11 cellular contexts compared by ENCODE assay signal in the genomic region with DNA sequence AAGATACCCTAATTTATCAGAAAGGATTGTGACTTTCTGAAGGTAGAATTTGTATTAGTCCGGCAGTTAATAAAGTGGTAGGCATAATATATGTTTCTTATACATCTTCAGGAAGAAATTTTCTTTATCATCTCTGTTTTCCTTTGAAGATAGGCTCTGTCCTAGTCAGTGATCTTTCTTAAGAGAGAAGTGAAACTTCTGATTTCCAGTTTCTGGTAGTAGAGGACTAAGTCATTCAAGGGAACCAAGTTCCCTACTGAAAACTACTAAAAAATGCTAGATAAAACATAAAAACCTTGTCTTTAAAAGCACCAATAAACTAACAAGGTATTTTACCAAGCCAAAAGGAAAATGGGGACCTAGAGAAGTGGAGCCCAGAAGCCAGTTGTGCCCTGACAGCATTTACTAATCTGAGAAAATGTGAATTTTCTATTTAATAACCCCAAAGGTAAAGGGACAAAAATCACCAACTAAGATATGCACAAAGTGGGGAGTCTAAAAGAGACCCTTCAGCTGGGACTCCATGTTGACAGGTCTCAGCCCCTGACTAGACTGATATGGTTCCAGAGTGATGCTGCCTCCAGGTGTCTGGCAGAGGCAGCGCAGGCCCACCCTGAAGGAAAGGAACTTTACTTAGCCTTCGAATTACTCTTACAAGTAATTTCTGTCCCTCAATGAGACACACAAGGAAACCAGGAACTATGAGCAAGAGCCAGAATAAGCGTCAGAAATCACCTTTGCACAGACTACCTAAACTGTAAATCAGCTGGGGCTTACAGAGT.
DNase-seq lines count a peak whose midpoint lies in the region; ATAC-seq and TF ChIP-seq lines count a peak whose summit lies in the region.
"Had no signal": no experiment of that assay in that cellular context is flagged by ENCODE, and none has a peak within 500 bp of the region (broad histone marks: within the 10 kb centered on the region; RNA-seq: fewer than 3 reads in every experiment).

No MANE protein-coding gene starts in this region.

- peaks cover 8 to 12% (median 12%) of the 10 kb centered on the region in 3 donors for H3K4me1 Mint-ChIP-seq in naive B cell

- peaks cover 10 to 16% of the 10 kb centered on the region in 2 donors for H3K36me3 Mint-ChIP-seq in naive B cell

- no peaks in the 10 kb centered on the region for H3K9me3 Mint-ChIP-seq in naive B cell

- peak; percentile 55 to 63 for ATAC-seq in naive B cell (ENCODE audit: low read depth in 2 of 2)
- no peak for ATAC-seq in GM18909 (IDR thresholded peaks at IDR 0.05; ENCODE audit: poor library complexity, unreplicated experiment)

- in situ Hi-C loops in astrocyte of the cerebellum (cut with HindIII; ENCODE audit: low sequenced_read_pairs): no loop called here

- peak; percentile 26; the same call in 1 of the 2 replicates for TF ChIP-seq CTCF in LNCAP (IDR thresholded peaks at IDR 0.05)
- TF ChIP-seq CTCF in astrocyte of the cerebellum (IDR thresholded peaks at IDR 0.05; ENCODE audit: low read depth, low read length, missing control alignments): peak; percentile 49

- DNase-seq in NOMO-1 treated with DMSO at 0.1 percent for 48 hours (lab: John Stamatoyannopoulos, UW; ENCODE audit: unreplicated experiment) (peak; percentile 49), NOMO-1 treated with dmso at 0.1 percent for 144 hours (lab: John Stamatoyannopoulos, UW; ENCODE audit: unreplicated experiment) (no peak), astrocyte of the cerebellum (ENCODE audit: low read depth) (no peak), naive B cell (no peak), NCI-H510A treated with DMSO at 0.1 percent for 48 hours (lab: John Stamatoyannopoulos, UW) (no peak), cortex of kidney (lab: John Stamatoyannopoulos, UW) (no peak)
- DNase-seq: kidney glomerular epithelial cell, RPMI8226 had no signal

- H3K27me3 Mint-ChIP-seq in naive B cell: no peaks in the 10 kb centered on the region

- peak overlapping the region in 1 of 8 donors; percentile 16 for H3K4me3 Mint-ChIP-seq in naive B cell

- no peak overlapping the region for H3K4me3 ChIP-seq in astrocyte of the cerebellum (ENCODE audit: low read depth, low read length)
- H3K4me3 ChIP-seq: tibial nerve had no signal

- peak overlapping the region in 4 of 6 donors; percentile 21 to 73 (median 54) for H3K27ac Mint-ChIP-seq in naive B cell
